Comparison of ENCODE assay signal across 1 cellular context in the genomic region with DNA sequence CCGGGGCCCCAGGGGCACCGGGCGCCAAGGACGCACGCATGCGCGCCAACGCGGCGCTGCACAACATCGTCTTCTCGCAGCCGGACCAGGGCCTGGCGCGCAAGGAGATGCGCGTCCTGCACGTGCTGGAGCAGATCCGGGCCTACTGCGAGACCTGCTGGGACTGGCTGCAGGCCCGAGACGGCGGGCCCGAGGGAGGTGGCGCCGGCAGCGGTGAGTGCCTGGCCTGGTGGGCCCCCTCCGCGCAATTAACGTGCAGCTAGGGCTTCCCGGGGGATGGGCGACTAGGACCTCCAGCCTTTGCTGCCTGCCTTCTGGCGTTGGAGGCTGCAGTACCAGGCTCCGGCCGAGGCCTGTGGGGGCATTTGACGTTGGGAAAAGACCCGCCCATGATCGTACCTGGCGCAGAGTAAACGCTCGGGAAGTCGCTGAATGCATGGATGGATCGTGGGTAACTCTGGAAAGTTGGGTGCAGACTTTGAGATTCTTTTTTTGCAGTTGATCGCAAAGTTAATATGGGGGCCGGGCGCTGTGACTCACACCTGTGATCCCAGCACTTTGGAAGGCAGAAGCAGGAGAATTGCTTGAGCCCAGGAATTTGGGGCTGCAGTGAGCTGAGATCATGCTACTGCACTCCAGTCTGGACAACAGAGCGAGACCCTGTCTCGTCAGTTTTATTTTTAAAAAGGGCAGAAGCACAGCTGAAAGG.
TF ChIP-seq lines count a peak whose summit lies in the region.

No MANE protein-coding gene starts in this region.

TF ChIP-seq in GM23338, 12 proteins besides CTCF, POLR2A, EP300 and RAD21:
- TF ChIP-seq ZNF331 (CRISPR knock-in tag; IDR thresholded peaks at IDR 0.05; ENCODE audit: low read depth) (no peak), EZH2 (IDR thresholded peaks at IDR 0.05; ENCODE audit: low read depth, unreplicated experiment) (no peak), EZH2phosphoT487 (IDR thresholded peaks at IDR 0.05; ENCODE audit: unreplicated experiment) (no peak), JUNB (IDR thresholded peaks at IDR 0.05; ENCODE audit: unreplicated experiment) (no peak), ZNF114 (CRISPR knock-in tag; IDR thresholded peaks at IDR 0.05) (no peak), STAT1 (IDR thresholded peaks at IDR 0.05; ENCODE audit: unreplicated experiment) (no peak), POLR2AphosphoS5 (IDR thresholded peaks at IDR 0.05; ENCODE audit: low read depth) (no peak)
- TF ChIP-seq, protein P1, sequence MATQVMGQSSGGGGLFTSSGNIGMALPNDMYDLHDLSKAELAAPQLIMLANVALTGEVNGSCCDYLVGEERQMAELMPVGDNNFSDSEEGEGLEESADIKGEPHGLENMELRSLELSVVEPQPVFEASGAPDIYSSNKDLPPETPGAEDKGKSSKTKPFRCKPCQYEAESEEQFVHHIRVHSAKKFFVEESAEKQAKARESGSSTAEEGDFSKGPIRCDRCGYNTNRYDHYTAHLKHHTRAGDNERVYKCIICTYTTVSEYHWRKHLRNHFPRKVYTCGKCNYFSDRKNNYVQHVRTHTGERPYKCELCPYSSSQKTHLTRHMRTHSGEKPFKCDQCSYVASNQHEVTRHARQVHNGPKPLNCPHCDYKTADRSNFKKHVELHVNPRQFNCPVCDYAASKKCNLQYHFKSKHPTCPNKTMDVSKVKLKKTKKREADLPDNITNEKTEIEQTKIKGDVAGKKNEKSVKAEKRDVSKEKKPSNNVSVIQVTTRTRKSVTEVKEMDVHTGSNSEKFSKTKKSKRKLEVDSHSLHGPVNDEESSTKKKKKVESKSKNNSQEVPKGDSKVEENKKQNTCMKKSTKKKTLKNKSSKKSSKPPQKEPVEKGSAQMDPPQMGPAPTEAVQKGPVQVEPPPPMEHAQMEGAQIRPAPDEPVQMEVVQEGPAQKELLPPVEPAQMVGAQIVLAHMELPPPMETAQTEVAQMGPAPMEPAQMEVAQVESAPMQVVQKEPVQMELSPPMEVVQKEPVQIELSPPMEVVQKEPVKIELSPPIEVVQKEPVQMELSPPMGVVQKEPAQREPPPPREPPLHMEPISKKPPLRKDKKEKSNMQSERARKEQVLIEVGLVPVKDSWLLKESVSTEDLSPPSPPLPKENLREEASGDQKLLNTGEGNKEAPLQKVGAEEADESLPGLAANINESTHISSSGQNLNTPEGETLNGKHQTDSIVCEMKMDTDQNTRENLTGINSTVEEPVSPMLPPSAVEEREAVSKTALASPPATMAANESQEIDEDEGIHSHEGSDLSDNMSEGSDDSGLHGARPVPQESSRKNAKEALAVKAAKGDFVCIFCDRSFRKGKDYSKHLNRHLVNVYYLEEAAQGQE (IDR thresholded peaks at IDR 0.05; ENCODE audit: unreplicated experiment) = no peak
- TF ChIP-seq, protein P2, sequence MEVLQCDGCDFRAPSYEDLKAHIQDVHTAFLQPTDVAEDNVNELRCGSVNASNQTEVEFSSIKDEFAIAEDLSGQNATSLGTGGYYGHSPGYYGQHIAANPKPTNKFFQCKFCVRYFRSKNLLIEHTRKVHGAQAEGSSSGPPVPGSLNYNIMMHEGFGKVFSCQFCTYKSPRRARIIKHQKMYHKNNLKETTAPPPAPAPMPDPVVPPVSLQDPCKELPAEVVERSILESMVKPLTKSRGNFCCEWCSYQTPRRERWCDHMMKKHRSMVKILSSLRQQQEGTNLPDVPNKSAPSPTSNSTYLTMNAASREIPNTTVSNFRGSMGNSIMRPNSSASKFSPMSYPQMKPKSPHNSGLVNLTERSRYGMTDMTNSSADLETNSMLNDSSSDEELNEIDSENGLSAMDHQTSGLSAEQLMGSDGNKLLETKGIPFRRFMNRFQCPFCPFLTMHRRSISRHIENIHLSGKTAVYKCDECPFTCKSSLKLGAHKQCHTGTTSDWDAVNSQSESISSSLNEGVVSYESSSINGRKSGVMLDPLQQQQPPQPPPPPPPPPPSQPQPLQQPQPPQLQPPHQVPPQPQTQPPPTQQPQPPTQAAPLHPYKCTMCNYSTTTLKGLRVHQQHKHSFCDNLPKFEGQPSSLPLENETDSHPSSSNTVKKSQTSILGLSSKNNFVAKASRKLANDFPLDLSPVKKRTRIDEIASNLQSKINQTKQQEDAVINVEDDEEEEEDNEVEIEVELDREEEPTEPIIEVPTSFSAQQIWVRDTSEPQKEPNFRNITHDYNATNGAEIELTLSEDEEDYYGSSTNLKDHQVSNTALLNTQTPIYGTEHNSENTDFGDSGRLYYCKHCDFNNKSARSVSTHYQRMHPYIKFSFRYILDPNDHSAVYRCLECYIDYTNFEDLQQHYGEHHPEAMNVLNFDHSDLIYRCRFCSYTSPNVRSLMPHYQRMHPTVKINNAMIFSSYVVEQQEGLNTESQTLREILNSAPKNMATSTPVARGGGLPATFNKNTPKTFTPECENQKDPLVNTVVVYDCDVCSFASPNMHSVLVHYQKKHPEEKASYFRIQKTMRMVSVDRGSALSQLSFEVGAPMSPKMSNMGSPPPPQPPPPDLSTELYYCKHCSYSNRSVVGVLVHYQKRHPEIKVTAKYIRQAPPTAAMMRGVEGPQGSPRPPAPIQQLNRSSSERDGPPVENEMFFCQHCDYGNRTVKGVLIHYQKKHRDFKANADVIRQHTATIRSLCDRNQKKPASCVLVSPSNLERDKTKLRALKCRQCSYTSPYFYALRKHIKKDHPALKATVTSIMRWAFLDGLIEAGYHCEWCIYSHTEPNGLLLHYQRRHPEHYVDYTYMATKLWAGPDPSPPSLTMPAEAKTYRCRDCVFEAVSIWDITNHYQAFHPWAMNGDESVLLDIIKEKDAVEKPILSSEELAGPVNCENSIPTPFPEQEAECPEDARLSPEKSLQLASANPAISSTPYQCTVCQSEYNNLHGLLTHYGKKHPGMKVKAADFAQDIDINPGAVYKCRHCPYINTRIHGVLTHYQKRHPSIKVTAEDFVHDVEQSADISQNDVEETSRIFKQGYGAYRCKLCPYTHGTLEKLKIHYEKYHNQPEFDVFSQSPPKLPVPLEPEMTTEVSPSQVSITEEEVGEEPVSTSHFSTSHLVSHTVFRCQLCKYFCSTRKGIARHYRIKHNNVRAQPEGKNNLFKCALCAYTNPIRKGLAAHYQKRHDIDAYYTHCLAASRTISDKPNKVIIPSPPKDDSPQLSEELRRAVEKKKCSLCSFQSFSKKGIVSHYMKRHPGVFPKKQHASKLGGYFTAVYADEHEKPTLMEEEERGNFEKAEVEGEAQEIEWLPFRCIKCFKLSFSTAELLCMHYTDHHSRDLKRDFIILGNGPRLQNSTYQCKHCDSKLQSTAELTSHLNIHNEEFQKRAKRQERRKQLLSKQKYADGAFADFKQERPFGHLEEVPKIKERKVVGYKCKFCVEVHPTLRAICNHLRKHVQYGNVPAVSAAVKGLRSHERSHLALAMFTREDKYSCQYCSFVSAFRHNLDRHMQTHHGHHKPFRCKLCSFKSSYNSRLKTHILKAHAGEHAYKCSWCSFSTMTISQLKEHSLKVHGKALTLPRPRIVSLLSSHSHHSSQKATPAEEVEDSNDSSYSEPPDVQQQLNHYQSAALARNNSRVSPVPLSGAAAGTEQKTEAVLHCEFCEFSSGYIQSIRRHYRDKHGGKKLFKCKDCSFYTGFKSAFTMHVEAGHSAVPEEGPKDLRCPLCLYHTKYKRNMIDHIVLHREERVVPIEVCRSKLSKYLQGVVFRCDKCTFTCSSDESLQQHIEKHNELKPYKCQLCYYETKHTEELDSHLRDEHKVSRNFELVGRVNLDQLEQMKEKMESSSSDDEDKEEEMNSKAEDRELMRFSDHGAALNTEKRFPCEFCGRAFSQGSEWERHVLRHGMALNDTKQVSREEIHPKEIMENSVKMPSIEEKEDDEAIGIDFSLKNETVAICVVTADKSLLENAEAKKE (CRISPR knock-in tag; IDR thresholded peaks at IDR 0.05) = no peak
- TF ChIP-seq, protein P3, sequence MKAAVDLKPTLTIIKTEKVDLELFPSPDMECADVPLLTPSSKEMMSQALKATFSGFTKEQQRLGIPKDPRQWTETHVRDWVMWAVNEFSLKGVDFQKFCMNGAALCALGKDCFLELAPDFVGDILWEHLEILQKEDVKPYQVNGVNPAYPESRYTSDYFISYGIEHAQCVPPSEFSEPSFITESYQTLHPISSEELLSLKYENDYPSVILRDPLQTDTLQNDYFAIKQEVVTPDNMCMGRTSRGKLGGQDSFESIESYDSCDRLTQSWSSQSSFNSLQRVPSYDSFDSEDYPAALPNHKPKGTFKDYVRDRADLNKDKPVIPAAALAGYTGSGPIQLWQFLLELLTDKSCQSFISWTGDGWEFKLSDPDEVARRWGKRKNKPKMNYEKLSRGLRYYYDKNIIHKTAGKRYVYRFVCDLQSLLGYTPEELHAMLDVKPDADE (IDR thresholded peaks at IDR 0.05) = no peak
